In genomic region chr4:86218721-86219481, GRCh38 we compare ENCODE assay signal across 11 cellular contexts.
DNase-seq lines count a peak whose midpoint lies in the region; ATAC-seq and TF ChIP-seq lines count a peak whose summit lies in the region.
"Had no signal": no experiment of that assay in that cellular context is flagged by ENCODE, and none has a peak within 500 bp of the region (broad histone marks: within the 10 kb centered on the region; RNA-seq: fewer than 3 reads in every experiment).

No MANE protein-coding gene starts in this region.

- CTCF ChIA-PET in Calu3 (lab: Charles Lee), result no interaction called here

- H3K27ac Mint-ChIP-seq in Calu3 (ENCODE audit: unreplicated experiment), result peak overlapping the region; percentile 81

- intact Hi-C loops in Calu3 (cut with micrococcal nuclease; ENCODE audit: unreplicated experiment) (loop anchor here (5.0 kb wide), 1 partner anchor 37 kb away; no protein-coding TSS in a partner anchor), head of caudate nucleus (cut with DNase I) (no loop called here)

- H3K4me1 Mint-ChIP-seq in Calu3 (ENCODE audit: low read depth, unreplicated experiment), result peaks cover 18% of the 10 kb centered on the region

- no peak for TF ChIP-seq CTCF in Calu3 (IDR thresholded peaks at IDR 0.05; ENCODE audit: unreplicated experiment)
- TF ChIP-seq CTCF in choroid plexus epithelial cell (conservative IDR thresholded peaks at IDR 0.05; ENCODE audit: low read depth, low read length), result no peak

- H3K4me3 Mint-ChIP-seq in Calu3 (ENCODE audit: low read depth, unreplicated experiment), result peak overlapping the region; percentile 62

- BruUV-seq in Calu3 (replicated peaks; lab: Mats Ljungman, UMichigan), result no TSS peak

- no peak for ATAC-seq in GM18870 (IDR thresholded peaks at IDR 0.05; ENCODE audit: unreplicated experiment)
- ATAC-seq: HCT116 had no signal

- H3K4me3 ChIP-seq in choroid plexus epithelial cell (ENCODE audit: low read depth, low read length), result no peak overlapping the region

- peaks cover 4% of the 10 kb centered on the region for H3K9me3 Mint-ChIP-seq in Calu3 (ENCODE audit: low read depth, unreplicated experiment)

- no peaks in the 10 kb centered on the region for H3K27me3 Mint-ChIP-seq in Calu3 (ENCODE audit: unreplicated experiment)

- DNase-seq in Calu3, result peak; percentile 12
- peak; percentile 54 for DNase-seq in NCI-H1105 treated with DMSO at 0.1 percent for 48 hours (lab: John Stamatoyannopoulos, UW)
- DNase-seq in choroid plexus epithelial cell (ENCODE audit: low read depth), result peak; percentile 70
- peak; percentile 66 for DNase-seq in mucosa of gallbladder (ENCODE audit: low spot score)
- DNase-seq in NCI-H128 (lab: John Stamatoyannopoulos, UW; ENCODE audit: unreplicated experiment), result no peak
- no peak for DNase-seq in head of caudate nucleus
- DNase-seq in activated CD4-positive, CD25-positive, alpha-beta regulatory T cell (lab: John Stamatoyannopoulos, UW), result no peak
- DNase-seq: activated CD4-positive, alpha-beta T cell treated with anti-CD3 and anti-CD28 coated beads, Interleukin-2, amount 50 U/mL, for 4 hours; caudate nucleus had no signal

- H3K36me3 Mint-ChIP-seq in Calu3 (ENCODE audit: insufficient read depth, unreplicated experiment), result no peaks in the 10 kb centered on the region

Comparison
In these comparisons a context has a peak if more than half of its experiments do, and no peak if none do; other contexts are left out.
1. DNase-seq: peak in Calu3 (single experiment), NCI-H1105 treated with DMSO at 0.1 percent for 48 hours (single experiment), choroid plexus epithelial cell (single experiment) and mucosa of gallbladder (single experiment); none in NCI-H128 (single experiment), head of caudate nucleus (0 of 42) and activated CD4-positive, CD25-positive, alpha-beta regulatory T cell (0 of 4).